1 cellular context compared by ENCODE assay signal in the genomic region with DNA sequence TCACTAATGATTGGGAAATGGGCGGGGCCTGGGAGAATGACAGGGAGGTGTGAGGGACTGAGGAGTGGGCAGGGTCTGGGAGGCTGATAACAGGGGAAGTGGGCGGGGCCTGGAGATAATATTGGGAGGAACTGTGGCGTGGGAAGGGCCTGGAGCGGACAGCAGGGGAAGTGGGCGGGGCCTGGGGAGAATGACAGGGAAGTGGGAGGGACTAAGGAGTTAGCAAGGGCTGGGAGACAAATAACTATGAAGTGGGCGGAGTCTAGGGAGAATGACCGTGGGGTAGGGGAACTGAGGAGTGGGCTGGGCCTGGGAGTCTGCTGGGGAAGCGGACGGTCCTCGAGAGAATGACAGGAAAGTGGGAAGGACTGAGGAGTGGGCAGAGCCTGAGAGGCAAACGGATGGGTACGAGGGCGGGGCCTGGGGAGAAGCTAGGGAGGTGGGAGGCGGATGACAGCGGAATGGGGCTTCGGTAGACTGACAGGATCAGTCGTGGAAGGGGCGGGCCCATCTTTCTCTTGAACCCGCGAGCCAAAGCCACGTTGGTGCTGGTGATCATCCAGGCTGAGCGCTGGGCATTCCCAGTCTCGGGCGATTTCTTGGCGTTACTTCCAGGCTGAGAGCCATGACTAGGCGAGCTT.
TF ChIP-seq lines count a peak whose summit lies in the region.

No MANE protein-coding gene starts in this region.

TF ChIP-seq in HepG2, 621 proteins besides CTCF, POLR2A, EP300 and RAD21 (continued from another document):
- TF ChIP-seq, protein P1, sequence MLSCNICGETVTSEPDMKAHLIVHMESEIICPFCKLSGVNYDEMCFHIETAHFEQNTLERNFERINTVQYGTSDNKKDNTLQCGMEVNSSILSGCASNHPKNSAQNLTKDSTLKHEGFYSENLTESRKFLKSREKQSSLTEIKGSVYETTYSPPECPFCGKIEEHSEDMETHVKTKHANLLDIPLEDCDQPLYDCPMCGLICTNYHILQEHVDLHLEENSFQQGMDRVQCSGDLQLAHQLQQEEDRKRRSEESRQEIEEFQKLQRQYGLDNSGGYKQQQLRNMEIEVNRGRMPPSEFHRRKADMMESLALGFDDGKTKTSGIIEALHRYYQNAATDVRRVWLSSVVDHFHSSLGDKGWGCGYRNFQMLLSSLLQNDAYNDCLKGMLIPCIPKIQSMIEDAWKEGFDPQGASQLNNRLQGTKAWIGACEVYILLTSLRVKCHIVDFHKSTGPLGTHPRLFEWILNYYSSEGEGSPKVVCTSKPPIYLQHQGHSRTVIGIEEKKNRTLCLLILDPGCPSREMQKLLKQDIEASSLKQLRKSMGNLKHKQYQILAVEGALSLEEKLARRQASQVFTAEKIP (CRISPR knock-in tag; IDR thresholded peaks at IDR 0.05; ENCODE audit: borderline replicate concordance), result no peak
- no peak for TF ChIP-seq ZNF460 (CRISPR knock-in tag; IDR thresholded peaks at IDR 0.05; ENCODE audit: borderline replicate concordance)
- TF ChIP-seq, protein P2, sequence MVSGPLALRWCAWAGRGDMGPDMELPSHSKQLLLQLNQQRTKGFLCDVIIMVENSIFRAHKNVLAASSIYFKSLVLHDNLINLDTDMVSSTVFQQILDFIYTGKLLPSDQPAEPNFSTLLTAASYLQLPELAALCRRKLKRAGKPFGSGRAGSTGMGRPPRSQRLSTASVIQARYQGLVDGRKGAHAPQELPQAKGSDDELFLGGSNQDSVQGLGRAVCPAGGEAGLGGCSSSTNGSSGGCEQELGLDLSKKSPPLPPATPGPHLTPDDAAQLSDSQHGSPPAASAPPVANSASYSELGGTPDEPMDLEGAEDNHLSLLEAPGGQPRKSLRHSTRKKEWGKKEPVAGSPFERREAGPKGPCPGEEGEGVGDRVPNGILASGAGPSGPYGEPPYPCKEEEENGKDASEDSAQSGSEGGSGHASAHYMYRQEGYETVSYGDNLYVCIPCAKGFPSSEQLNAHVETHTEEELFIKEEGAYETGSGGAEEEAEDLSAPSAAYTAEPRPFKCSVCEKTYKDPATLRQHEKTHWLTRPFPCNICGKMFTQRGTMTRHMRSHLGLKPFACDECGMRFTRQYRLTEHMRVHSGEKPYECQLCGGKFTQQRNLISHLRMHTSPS (CRISPR knock-in tag; IDR thresholded peaks at IDR 0.05; ENCODE audit: low read depth), result no peak
